ENCODE assay signal across 13 cellular contexts in genomic region chr11:1584971-1585370, GRCh38. TPM values are rescaled to one million over a fixed set of nuclear protein-coding genes. Genes with fewer than 3 reads are reported as not detected.
A peak's percentile ranks its signal among the peaks of the same experiment; 100 is the strongest.
DNase-seq lines count a peak whose midpoint lies in the region; ATAC-seq, FAIRE-seq and TF ChIP-seq lines count a peak whose summit lies in the region.
"Not testable (repeated sequence)": the region's sequence is repeated elsewhere in the genome, so short reads cannot be mapped to it uniquely, and the experiment has no call there.
"Had no signal": no experiment of that assay in that cellular context is flagged by ENCODE, and none has a peak within 500 bp of the region (broad histone marks: within the 10 kb centered on the region; RNA-seq: fewer than 3 reads in every experiment).

Gene KRTAP5-1 (minus strand): TSS chr11:1585283. CDS start chr11:1585249, 34 bp downstream.

- H3K9ac ChIP-seq in kidney (ENCODE audit: low read length in 2 of 2); neuronal stem cell (ENCODE audit: low read depth, low read length, poor library complexity): not testable (repeated sequence)

- H4K8ac ChIP-seq in neuronal stem cell (ENCODE audit: low read depth, low read length), result not testable (repeated sequence)

- not testable (repeated sequence) for H3K4ac ChIP-seq in neuronal stem cell (ENCODE audit: low read length)

- H3K27ac Mint-ChIP-seq in CD4-positive, alpha-beta memory T cell, result peak within 1 kb of the TSS in 4 of 7 donors; percentile 29 to 72 (median 50)
- not testable (repeated sequence) for H3K27ac Mint-ChIP-seq in T-helper 17 cell
- peak within 1 kb of the TSS in 1 of 2 donors; percentile 63 for H3K27ac Mint-ChIP-seq in effector memory CD8-positive, alpha-beta T cell
- H3K27ac Mint-ChIP-seq in stimulated activated effector memory CD8-positive, alpha-beta T cell treated with anti-CD3 and anti-CD28 coated beads, Interleukin-12 subunit alpha, Interleukin-12 subunit beta, amount 100 ng/mL, for 72 hours, result peak within 1 kb of the TSS; percentile 40

- CTCF ChIA-PET in CD4-positive, alpha-beta memory T cell (lab: Charles Lee; ENCODE audit: partially characterized antibody), result interaction anchor here (1.2 to 4.2 kb wide), 2 partner anchors 10 to 11 kb away, joined by 3 to 15 read pairs; no protein-coding TSS in a partner anchor

- not testable (repeated sequence) for ATAC-seq in T-helper 17 cell; effector memory CD8-positive, alpha-beta T cell (replicated peaks); stimulated activated effector memory CD8-positive, alpha-beta T cell treated with anti-CD3 and anti-CD28 coated beads, Interleukin-12 subunit alpha, Interleukin-12 subunit beta, amount 100 ng/mL, for 72 hours

- H3K27me3 ChIP-seq in CD4-positive, alpha-beta memory T cell (ENCODE audit: insufficient read depth, low read length); neuronal stem cell (ENCODE audit: control insufficient read depth in 3 of 3, insufficient read depth in 3 of 3, low read depth in 1 of 3, low read length in 3 of 3): not testable (repeated sequence)

- H3K27me3 Mint-ChIP-seq in CD4-positive, alpha-beta memory T cell; T-helper 17 cell; effector memory CD8-positive, alpha-beta T cell: not testable (repeated sequence)

- POLR2A ChIA-PET in CD4-positive, alpha-beta memory T cell (lab: Charles Lee; ENCODE audit: partially characterized antibody), result interaction anchor here (1.1 kb wide), 1 partner anchor 10 kb away, joined by 3 read pairs; no protein-coding TSS in a partner anchor

- not testable (repeated sequence) for H2BK12ac ChIP-seq in neuronal stem cell (ENCODE audit: low read length)

- intact Hi-C loops in CD4-positive, alpha-beta memory T cell (cut with micrococcal nuclease); kidney (cut with DNase I): not testable (repeated sequence)

- peak within 1 kb of the TSS in 3 of 8 donors; percentile 9 to 30 (median 29) for H3K4me3 Mint-ChIP-seq in CD4-positive, alpha-beta memory T cell
- peak within 1 kb of the TSS; percentile 62 for H3K4me3 Mint-ChIP-seq in T-helper 17 cell
- peak within 1 kb of the TSS; percentile 34 to 46 for H3K4me3 Mint-ChIP-seq in effector memory CD8-positive, alpha-beta T cell
- H3K4me3 Mint-ChIP-seq in stimulated activated effector memory CD8-positive, alpha-beta T cell treated with anti-CD3 and anti-CD28 coated beads, Interleukin-12 subunit alpha, Interleukin-12 subunit beta, amount 100 ng/mL, for 72 hours, result not testable (repeated sequence)

- H3K23ac ChIP-seq in neuronal stem cell (ENCODE audit: low read depth, low read length, poor library complexity), result peak within 1 kb of the TSS; percentile 65

- no CpG with 5 or more reads among the region's 7 CpGs for whole genome bisulfite sequencing in neuronal stem cell (ENCODE audit: extremely low coverage in 2 of 2, insufficient read length in 2 of 2, insufficient replicate concordance in 1 of 2), 2 donors

- FAIRE-seq in kidney (lab: Jason Lieb, UNC), result not testable (repeated sequence)

- peaks cover 21 to 42% (median 29%) of the 10 kb centered on the region in 4 donors for H3K4me1 Mint-ChIP-seq in CD4-positive, alpha-beta memory T cell
- H3K4me1 Mint-ChIP-seq in T-helper 17 cell, result peaks cover 14% of the 10 kb centered on the region
- peaks cover 33 to 35% of the 10 kb centered on the region in 2 donors for H3K4me1 Mint-ChIP-seq in effector memory CD8-positive, alpha-beta T cell (ENCODE audit: low read depth in 2 of 2)
- peaks cover 23% of the 10 kb centered on the region for H3K4me1 Mint-ChIP-seq in stimulated activated effector memory CD8-positive, alpha-beta T cell treated with anti-CD3 and anti-CD28 coated beads, Interleukin-12 subunit alpha, Interleukin-12 subunit beta, amount 100 ng/mL, for 72 hours

- H3K14ac ChIP-seq in neuronal stem cell (ENCODE audit: low read length), result peak within 1 kb of the TSS; percentile 56

- not testable (repeated sequence) for H3K4me3 ChIP-seq in CD4-positive, alpha-beta memory T cell (ENCODE audit: low read length in 2 of 2); kidney (ENCODE audit: low read length in 2 of 2); neuronal stem cell (ENCODE audit: low read length in 2 of 2)

- DNase-seq in CD4-positive, alpha-beta memory T cell; T-helper 17 cell; effector memory CD8-positive, alpha-beta T cell; neuronal stem cell (ENCODE audit: low spot score); stimulated activated effector memory CD8-positive, alpha-beta T cell treated with anti-CD3 and anti-CD28 coated beads, Interleukin-12 subunit alpha, Interleukin-12 subunit beta, amount 100 ng/mL, for 72 hours (ENCODE audit: low spot score in 2 of 2): not testable (repeated sequence)
- peak; percentile 27 for DNase-seq in kidney

- H2BK15ac ChIP-seq in neuronal stem cell (ENCODE audit: low read length), result not testable (repeated sequence)

- H2BK120ac ChIP-seq in neuronal stem cell (ENCODE audit: low read depth, low read length), result not testable (repeated sequence)

- H2AFZ ChIP-seq in neuronal stem cell (ENCODE audit: low read length), result not testable (repeated sequence)

- H3K36me3 Mint-ChIP-seq in CD4-positive, alpha-beta memory T cell; T-helper 17 cell (ENCODE audit: low read depth); effector memory CD8-positive, alpha-beta T cell (ENCODE audit: insufficient read depth); stimulated activated effector memory CD8-positive, alpha-beta T cell treated with anti-CD3 and anti-CD28 coated beads, Interleukin-12 subunit alpha, Interleukin-12 subunit beta, amount 100 ng/mL, for 72 hours: not testable (repeated sequence)

- not testable (repeated sequence) for H3K4me2 ChIP-seq in neuronal stem cell (ENCODE audit: insufficient read depth, low read length, poor library complexity, severe bottlenecking)

- H3K36me3 ChIP-seq in CD4-positive, alpha-beta memory T cell (ENCODE audit: insufficient read depth, low read length); kidney (ENCODE audit: control insufficient read depth in 1 of 2, insufficient read depth in 2 of 2, low read length in 2 of 2); neuronal stem cell (replicated peaks in 1 of 2; ENCODE audit: control insufficient read depth in 2 of 2, insufficient read depth in 2 of 2, low read length in 2 of 2): not testable (repeated sequence)

- not testable (repeated sequence) for TF ChIP-seq CTCF in kidney (IDR thresholded peaks at IDR 0.05; ENCODE audit: borderline replicate concordance, extremely low read depth, insufficient read depth)

- H2AK5ac ChIP-seq in neuronal stem cell (ENCODE audit: low read depth, low read length), result peak within 1 kb of the TSS; percentile 10

- not testable (repeated sequence) for H3K79me1 ChIP-seq in neuronal stem cell (ENCODE audit: low read depth, low read length)

- H3K27ac ChIP-seq in CD4-positive, alpha-beta memory T cell (ENCODE audit: low read depth, low read length); kidney (ENCODE audit: low read depth in 2 of 2, low read length in 2 of 2); neuronal stem cell (replicated peaks; ENCODE audit: low read length): not testable (repeated sequence)

- H3K4me1 ChIP-seq in CD4-positive, alpha-beta memory T cell (ENCODE audit: insufficient read depth, low read length), result peaks cover 35% of the 10 kb centered on the region
- not testable (repeated sequence) for H3K4me1 ChIP-seq in kidney (ENCODE audit: control insufficient read depth in 1 of 2, insufficient read depth in 1 of 2, low read depth in 1 of 2, low read length in 2 of 2); neuronal stem cell (ENCODE audit: control insufficient read depth in 2 of 2, insufficient read depth in 1 of 2, low read depth in 1 of 2, low read length in 2 of 2)

- not testable (repeated sequence) for H3K9me3 Mint-ChIP-seq in CD4-positive, alpha-beta memory T cell; effector memory CD8-positive, alpha-beta T cell; stimulated activated effector memory CD8-positive, alpha-beta T cell treated with anti-CD3 and anti-CD28 coated beads, Interleukin-12 subunit alpha, Interleukin-12 subunit beta, amount 100 ng/mL, for 72 hours

- not testable (repeated sequence) for H2BK5ac ChIP-seq in neuronal stem cell (ENCODE audit: low read length)

- H3K9me3 ChIP-seq in CD4-positive, alpha-beta memory T cell (ENCODE audit: control insufficient read depth in 1 of 2, low read length in 2 of 2); T-helper 17 cell (ENCODE audit: control insufficient read depth, low read length, poor library complexity, severe bottlenecking); kidney (ENCODE audit: control insufficient read depth in 1 of 2, low read length in 2 of 2); neuronal stem cell (replicated peaks in 1 of 2; ENCODE audit: control insufficient read depth in 2 of 2, insufficient read depth in 1 of 2, low read depth in 1 of 2, low read length in 2 of 2): not testable (repeated sequence)

- H3K18ac ChIP-seq in neuronal stem cell (ENCODE audit: low read length), result peak within 1 kb of the TSS; percentile 38

- not testable (repeated sequence) for H4K91ac ChIP-seq in neuronal stem cell (ENCODE audit: low read depth, low read length, poor library complexity)

RNA-seq across cellular contexts. Expression of gene KRTAP5-1, which starts in this region (rescaled TPM):
- not detected for total RNA-seq in CD4-positive, alpha-beta memory T cell
- polyA plus RNA-seq in CD4-positive, alpha-beta memory T cell, result under 1 TPM in 1 of 2 donors, not detected in 1; 0.29 TPM
- total RNA-seq in T-helper 17 cell (not detected), kidney (not detected)
- polyA plus RNA-seq in kidney (ENCODE audit: insufficient read depth, low read depth, low replicate concordance), result not detected
- not detected for polyA plus RNA-seq in neuronal stem cell (2013, experiment 1 of 2)
- polyA plus RNA-seq in neuronal stem cell (2013, experiment 2 of 2), result not detected
- total RNA-seq: A172; A673; Caco-2; CD4-positive, alpha-beta T cell; HFFc6 had no signal
- polyA plus RNA-seq: BJ, CD14-positive monocyte had no signal

Comparison
In these comparisons a context has a peak if more than half of its experiments do, and no peak if none do; other contexts are left out.
1. Peak in DNase-seq in kidney; RNA of the gene not detected or under 1 TPM.